8 cellular contexts compared by ENCODE assay signal in the genomic region with DNA sequence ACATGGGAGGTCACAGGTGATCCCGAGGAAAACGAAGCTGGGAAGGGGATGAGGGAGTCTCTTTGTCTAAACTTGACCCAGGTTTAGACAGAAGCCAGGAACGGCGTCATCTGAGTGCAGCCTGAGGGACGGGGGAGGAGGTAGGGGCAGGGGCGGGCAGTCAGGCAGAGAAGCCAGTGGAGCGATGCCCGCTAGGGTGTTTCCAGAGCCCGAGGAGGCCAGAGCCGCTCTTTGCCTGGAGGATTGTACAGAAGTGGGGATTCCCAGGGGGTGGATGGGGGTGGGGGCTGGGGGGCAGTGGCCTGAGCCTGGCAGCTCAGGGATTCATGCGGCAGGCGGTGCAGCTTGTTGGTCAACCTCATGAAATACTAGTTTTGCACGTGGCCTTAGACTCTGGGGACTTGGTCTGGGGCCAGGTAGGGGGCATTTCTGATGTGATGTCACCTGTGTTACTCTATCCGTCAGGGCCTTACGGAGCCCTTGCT. TPM values are rescaled to one million over a fixed set of nuclear protein-coding genes. Genes with fewer than 3 reads are reported as not detected.
DNase-seq lines count a peak whose midpoint lies in the region; ATAC-seq and TF ChIP-seq lines count a peak whose summit lies in the region.

No MANE protein-coding gene starts in this region.

- no peaks in the 10 kb centered on the region for H4K20me1 ChIP-seq in HCT116 (ENCODE audit: insufficient read depth)

- RAD21 ChIA-PET in HCT116 (lab: Charles Lee; ENCODE audit: low non-redundant PET in 1 of 2, low total read pairs in 2 of 2, uncharacterized antibody in 2 of 2, unreplicated experiment in 2 of 2), result no interaction called here

- 0 out of 2 replicates have a peak overlapping the region, but pooled peaks have one; percentile 38 for H3K9ac ChIP-seq in HCT116 (ENCODE audit: low read length)

- H3K9me3 ChIP-seq in HCT116 (ENCODE audit: control insufficient read depth in 1 of 2, insufficient read depth in 1 of 2, low read depth in 1 of 2, low read length in 2 of 2), result no peaks in the 10 kb centered on the region

- H3K9me3 Mint-ChIP-seq in activated T-helper 1 cell treated with anti-CD3 and anti-CD28 coated beads, Interleukin-12 subunit alpha, Interleukin-12 subunit beta, Interleukin-2, Interleukin-4 antibody, amounts not matched to agents 30 ng/mL and 10 ng/mL and 1 ng/mL, durations not matched to agents 14 hours and 24 hours and 36 hours, result peaks cover 5% of the 10 kb centered on the region

- no peak for TF ChIP-seq POLR2A in HCT116 (IDR thresholded peaks at IDR 0.05; ENCODE audit: borderline replicate concordance, extremely low read depth, insufficient read depth, insufficient read length)

- TF ChIP-seq CTCF in HCT116 (IDR thresholded peaks at IDR 0.05 in 2 of 3, conservative IDR thresholded peaks at IDR 0.05 in 1 of 3; ENCODE audit: borderline replicate concordance in 1 of 3, insufficient read depth in 1 of 3, low read depth in 2 of 3, low read length in 2 of 3) (no peak), omental fat pad (IDR thresholded peaks at IDR 0.05) (no peak)

- no peak overlapping the region for H3K4me3 ChIP-seq in HCT116 (replicated peaks in 1 of 2; ENCODE audit: low read depth in 1 of 2, low read length in 2 of 2)

- H2AFZ ChIP-seq in HCT116 (ENCODE audit: low read depth, low read length, poor library complexity, severe bottlenecking), result no peak overlapping the region

- no peaks in the 10 kb centered on the region for H3K36me3 ChIP-seq in HCT116 (ENCODE audit: control insufficient read depth in 1 of 2, insufficient read depth in 2 of 2, low read length in 2 of 2)

- peak overlapping the region; percentile 69; the same call in 1 of the 2 replicates for H3K27ac ChIP-seq in HCT116 (ENCODE audit: low read depth, low read length)

- POLR2A ChIA-PET in HCT116 (lab: Charles Lee), result no interaction called here

- H3K27ac Mint-ChIP-seq in activated T-helper 1 cell treated with anti-CD3 and anti-CD28 coated beads, Interleukin-12 subunit alpha, Interleukin-12 subunit beta, Interleukin-2, Interleukin-4 antibody, amounts not matched to agents 30 ng/mL and 10 ng/mL and 1 ng/mL, durations not matched to agents 14 hours and 24 hours and 36 hours, result peak overlapping the region; percentile 77

- DNase-seq in HCT116 (ENCODE audit: low read depth, low spot score), result no peak
- DNase-seq in activated T-helper 1 cell treated with anti-CD3 and anti-CD28 coated beads, Interleukin-12 subunit alpha, Interleukin-12 subunit beta, Interleukin-2, Interleukin-4 antibody, amounts not matched to agents 30 ng/mL and 10 ng/mL and 1 ng/mL, durations not matched to agents 14 hours and 24 hours and 36 hours (ENCODE audit: low spot score), result no peak
- DNase-seq in omental fat pad (ENCODE audit: low spot score), result no peak
- DNase-seq in GM03348 (ENCODE audit: low spot score), result no peak
- no peak for DNase-seq in NOMO-1 (lab: John Stamatoyannopoulos, UW; ENCODE audit: unreplicated experiment in 2 of 2)
- DNase-seq in NCI-H1417 treated with DMSO at 0.1 percent for 48 hours (lab: John Stamatoyannopoulos, UW), result no peak
- DNase-seq in GF-D8 (lab: John Stamatoyannopoulos, UW), result no peak

- no TSS peak for BruUV-seq in HCT116 (replicated peaks; lab: Mats Ljungman, UMichigan)

- TF ChIP-seq RAD21 in HCT116 (IDR thresholded peaks at IDR 0.05; ENCODE audit: low read depth), result no peak

- peaks cover 6% of the 10 kb centered on the region for H3K36me3 Mint-ChIP-seq in activated T-helper 1 cell treated with anti-CD3 and anti-CD28 coated beads, Interleukin-12 subunit alpha, Interleukin-12 subunit beta, Interleukin-2, Interleukin-4 antibody, amounts not matched to agents 30 ng/mL and 10 ng/mL and 1 ng/mL, durations not matched to agents 14 hours and 24 hours and 36 hours (ENCODE audit: low read depth)

- peaks cover 19 to 24% of the 10 kb centered on the region in 2 experiments for H3K4me1 ChIP-seq in HCT116 (ENCODE audit: control insufficient read depth in 1 of 2, insufficient read depth in 2 of 2, low read length in 2 of 2)

- H3K4me3 Mint-ChIP-seq in activated T-helper 1 cell treated with anti-CD3 and anti-CD28 coated beads, Interleukin-12 subunit alpha, Interleukin-12 subunit beta, Interleukin-2, Interleukin-4 antibody, amounts not matched to agents 30 ng/mL and 10 ng/mL and 1 ng/mL, durations not matched to agents 14 hours and 24 hours and 36 hours, result no peak overlapping the region

- no peaks in the 10 kb centered on the region for H3K9me2 ChIP-seq in HCT116 (ENCODE audit: insufficient read depth)

- intact Hi-C loops in HCT116 (cut with micrococcal nuclease), result loop anchor here (10.0 kb wide), 1 partner anchor 64 kb away; no protein-coding TSS in a partner anchor
- intact Hi-C loops in activated T-helper 1 cell treated with anti-CD3 and anti-CD28 coated beads, Interleukin-12 subunit alpha, Interleukin-12 subunit beta, Interleukin-2, Interleukin-4 antibody, amounts not matched to agents 30 ng/mL and 10 ng/mL and 1 ng/mL, durations not matched to agents 14 hours and 24 hours and 36 hours (cut with micrococcal nuclease), result no loop called here

- no peaks in the 10 kb centered on the region for H3K27me3 ChIP-seq in HCT116 (ENCODE audit: insufficient read depth, low read length)

- no peak overlapping the region for H3K4me2 ChIP-seq in HCT116 (ENCODE audit: low read length)

- no peaks in the 10 kb centered on the region for H3K79me2 ChIP-seq in HCT116 (ENCODE audit: insufficient read depth, low read length)

- CTCF ChIA-PET in HCT116 (lab: Charles Lee), result interaction anchor here (0.9 kb wide), 1 partner anchor 466 kb away, joined by 3 read pairs; no protein-coding TSS in a partner anchor

- ATAC-seq in GM18517 (IDR thresholded peaks at IDR 0.05; ENCODE audit: unreplicated experiment) (peak; percentile 25), HCT116 (no peak), omental fat pad (ENCODE audit: low FRiP score) (peak; percentile 5)

- H3K27me3 Mint-ChIP-seq in activated T-helper 1 cell treated with anti-CD3 and anti-CD28 coated beads, Interleukin-12 subunit alpha, Interleukin-12 subunit beta, Interleukin-2, Interleukin-4 antibody, amounts not matched to agents 30 ng/mL and 10 ng/mL and 1 ng/mL, durations not matched to agents 14 hours and 24 hours and 36 hours (ENCODE audit: insufficient read depth), result peaks cover 5% of the 10 kb centered on the region

- peaks cover 28% of the 10 kb centered on the region for H3K4me1 Mint-ChIP-seq in activated T-helper 1 cell treated with anti-CD3 and anti-CD28 coated beads, Interleukin-12 subunit alpha, Interleukin-12 subunit beta, Interleukin-2, Interleukin-4 antibody, amounts not matched to agents 30 ng/mL and 10 ng/mL and 1 ng/mL, durations not matched to agents 14 hours and 24 hours and 36 hours (ENCODE audit: low read depth)

TF ChIP-seq in HCT116, 20 proteins besides CTCF, POLR2A, EP300 and RAD21:
- TF ChIP-seq ATF3 (IDR thresholded peaks at IDR 0.05) (no peak), CEBPB (IDR thresholded peaks at IDR 0.05; ENCODE audit: low read depth) (no peak), FOSL1 (IDR thresholded peaks at IDR 0.05; ENCODE audit: low read depth) (no peak), EGR1 (IDR thresholded peaks at IDR 0.05; ENCODE audit: low read depth) (no peak), CBX3 (IDR thresholded peaks at IDR 0.05; ENCODE audit: low read depth) (no peak), EZH2 (IDR thresholded peaks at IDR 0.05) (no peak), POLR2AphosphoS5 (IDR thresholded peaks at IDR 0.05; ENCODE audit: low read depth, low read length) (no peak)
- TF ChIP-seq, protein P1, sequence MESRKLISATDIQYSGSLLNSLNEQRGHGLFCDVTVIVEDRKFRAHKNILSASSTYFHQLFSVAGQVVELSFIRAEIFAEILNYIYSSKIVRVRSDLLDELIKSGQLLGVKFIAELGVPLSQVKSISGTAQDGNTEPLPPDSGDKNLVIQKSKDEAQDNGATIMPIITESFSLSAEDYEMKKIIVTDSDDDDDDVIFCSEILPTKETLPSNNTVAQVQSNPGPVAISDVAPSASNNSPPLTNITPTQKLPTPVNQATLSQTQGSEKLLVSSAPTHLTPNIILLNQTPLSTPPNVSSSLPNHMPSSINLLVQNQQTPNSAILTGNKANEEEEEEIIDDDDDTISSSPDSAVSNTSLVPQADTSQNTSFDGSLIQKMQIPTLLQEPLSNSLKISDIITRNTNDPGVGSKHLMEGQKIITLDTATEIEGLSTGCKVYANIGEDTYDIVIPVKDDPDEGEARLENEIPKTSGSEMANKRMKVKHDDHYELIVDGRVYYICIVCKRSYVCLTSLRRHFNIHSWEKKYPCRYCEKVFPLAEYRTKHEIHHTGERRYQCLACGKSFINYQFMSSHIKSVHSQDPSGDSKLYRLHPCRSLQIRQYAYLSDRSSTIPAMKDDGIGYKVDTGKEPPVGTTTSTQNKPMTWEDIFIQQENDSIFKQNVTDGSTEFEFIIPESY (IDR thresholded peaks at IDR 0.05; ENCODE audit: extremely low read depth, insufficient replicate concordance, low read length), result no peak
- TF ChIP-seq, protein P2, sequence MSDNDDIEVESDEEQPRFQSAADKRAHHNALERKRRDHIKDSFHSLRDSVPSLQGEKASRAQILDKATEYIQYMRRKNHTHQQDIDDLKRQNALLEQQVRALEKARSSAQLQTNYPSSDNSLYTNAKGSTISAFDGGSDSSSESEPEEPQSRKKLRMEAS (IDR thresholded peaks at IDR 0.05), result no peak
TF ChIP-seq in HCT116: peak in this region for 0.

RNA-seq across cellular contexts. Expression of gene VPS26C, which starts 58.4 kb away (rescaled TPM):
- total RNA-seq in HCT116 (2021; ENCODE audit: unreplicated experiment), result 42.1 TPM
- 22.3 and 26.5 TPM in 2 replicates for polyA plus RNA-seq in HCT116 (2012)
- 53.8 and 58.9 TPM in 2 replicates for total RNA-seq in activated T-helper 1 cell treated with anti-CD3 and anti-CD28 coated beads, Interleukin-12 subunit alpha, Interleukin-12 subunit beta, Interleukin-2, Interleukin-4 antibody, amounts not matched to agents 30 ng/mL and 10 ng/mL and 1 ng/mL, durations not matched to agents 14 hours and 24 hours and 36 hours
- 10 to 100 TPM; 48.3 to 88.3 (median 61.1) TPM for total RNA-seq in omental fat pad
